7 cellular contexts compared by ENCODE assay signal in genomic region chr5:14809369-14810144, GRCh38.
DNase-seq lines count a peak whose midpoint lies in the region; ATAC-seq lines count a peak whose summit lies in the region.

No MANE protein-coding gene starts in this region.

- no peaks in the 10 kb centered on the region for H3K36me3 ChIP-seq in adipocyte (ENCODE audit: control insufficient read depth, insufficient read depth, low read length, severe bottlenecking)

- peak overlapping the region; percentile 36 for H3K9ac ChIP-seq in adipocyte (ENCODE audit: low read length)

- no peaks in the 10 kb centered on the region for H3K27me3 ChIP-seq in adipocyte (replicated peaks; ENCODE audit: control insufficient read depth, insufficient read depth, low read length)

- H3K4me3 ChIP-seq in adipocyte (ENCODE audit: low read length): peak overlapping the region; percentile 65

- DNase-seq in T follicular helper cell (ENCODE audit: low read depth): peak; percentile 47
- peak; percentile 81 for DNase-seq in adipocyte (ENCODE audit: low read depth)
- DNase-seq in islet precursor cell: peak; percentile 77
- DNase-seq in stimulated activated CD4-positive, alpha-beta T cell treated with anti-CD3 and anti-CD28 coated beads, Interleukin-2, amount 100 ng/mL, for 4 hours (ENCODE audit: low read depth): peak; percentile 51
- no peak for DNase-seq in NCI-H748 (lab: John Stamatoyannopoulos, UW; ENCODE audit: unreplicated experiment)

- no peaks in the 10 kb centered on the region for H3K9me3 ChIP-seq in adipocyte (ENCODE audit: control insufficient read depth, low read length)

- peaks cover 20% of the 10 kb centered on the region for H3K4me1 ChIP-seq in adipocyte (ENCODE audit: control insufficient read depth, insufficient read depth, low read length)

- ATAC-seq in GM19043 (IDR thresholded peaks at IDR 0.05; ENCODE audit: low read depth, unreplicated experiment) (peak; percentile 95), HG03342 (IDR thresholded peaks at IDR 0.05; ENCODE audit: unreplicated experiment) (peak; percentile 98)
